In the genomic region with DNA sequence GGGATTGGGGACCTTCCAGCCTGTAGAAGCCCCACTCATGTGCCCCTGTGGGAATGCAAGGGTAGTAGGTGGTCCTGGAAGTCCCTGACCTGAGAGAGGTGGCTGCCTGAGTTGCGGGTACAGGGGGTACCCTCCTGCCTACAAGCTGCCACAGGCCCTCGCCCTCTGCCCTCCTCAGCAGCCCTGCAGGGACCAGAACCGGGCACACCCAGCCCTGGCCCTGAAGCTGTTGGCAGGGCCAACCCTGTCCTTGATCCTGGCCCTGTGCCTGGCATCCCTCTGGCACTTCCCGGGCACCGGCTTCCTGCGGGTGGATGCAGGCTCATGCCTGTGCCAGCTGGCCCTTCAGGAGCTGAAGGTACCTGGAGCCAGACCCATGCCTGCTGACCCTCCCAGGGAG, we compare ENCODE assay signal across 30 cellular contexts. TPM values are rescaled to one million over a fixed set of nuclear protein-coding genes. Genes with fewer than 3 reads are reported as not detected.
A peak's percentile ranks its signal among the peaks of the same experiment; 100 is the strongest.
DNase-seq lines count a peak whose midpoint lies in the region; ATAC-seq and TF ChIP-seq lines count a peak whose summit lies in the region.
"Had no signal": no experiment of that assay in that cellular context is flagged by ENCODE, and none has a peak within 500 bp of the region (broad histone marks: within the 10 kb centered on the region; RNA-seq: fewer than 3 reads in every experiment).

No MANE protein-coding gene starts in this region.

- no peak overlapping the region for H2AFZ ChIP-seq in mammary epithelial cell (ENCODE audit: low read depth, low read length)
- H2AFZ ChIP-seq: PC-9 had no signal

- H3K4me2 ChIP-seq in mammary epithelial cell (ENCODE audit: insufficient read depth, low read depth, low read length): no peak overlapping the region
- H3K4me2 ChIP-seq: PC-9, smooth muscle cell had no signal

- no peak overlapping the region for H3K27ac Mint-ChIP-seq in MCF 10A (ENCODE audit: low read depth, unreplicated experiment)
- no peak overlapping the region for H3K27ac Mint-ChIP-seq in osteocyte (ENCODE audit: unreplicated experiment)
- H3K27ac Mint-ChIP-seq: activated naive CD4-positive, alpha-beta T cell treated with anti-CD3 and anti-CD28 coated beads, Interleukin-2, amount 50 U/mL, for 72 hours; activated T-helper 1 cell treated with anti-CD3 and anti-CD28 coated beads, Interleukin-12 subunit alpha, Interleukin-12 subunit beta, Interleukin-2, Interleukin-4 antibody, amounts not matched to agents 30 ng/mL and 10 ng/mL and 1 ng/mL, durations not matched to agents 14 hours and 24 hours and 36 hours; effector memory CD8-positive, alpha-beta T cell; mesothelial cell of epicardium; nephron; stimulated activated naive CD8-positive, alpha-beta T cell treated with anti-CD3 and anti-CD28 coated beads, Interleukin-15, Interleukin-2, amounts not matched to agents 100 ng/mL and 50 ng/mL, for 24 hours had no signal

- CTCF ChIA-PET in MCF 10A (lab: Yijun Ruan, JAX): interaction anchor here (0.6 to 2.0 kb wide), 2 partner anchors 45 to 53 kb away, joined by 3 to 10 read pairs; no protein-coding TSS in a partner anchor
- CTCF ChIA-PET in mammary epithelial cell (lab: Charles Lee; ENCODE audit: low non-redundant PET): no interaction called here

- H3K4me3 Mint-ChIP-seq in MCF 10A (ENCODE audit: unreplicated experiment) (no peak overlapping the region), osteocyte (ENCODE audit: unreplicated experiment) (no peak overlapping the region)
- H3K4me3 Mint-ChIP-seq: activated T-helper 1 cell treated with anti-CD3 and anti-CD28 coated beads, Interleukin-12 subunit alpha, Interleukin-12 subunit beta, Interleukin-2, Interleukin-4 antibody, amounts not matched to agents 30 ng/mL and 10 ng/mL and 1 ng/mL, durations not matched to agents 14 hours and 24 hours and 36 hours; effector memory CD8-positive, alpha-beta T cell; mesothelial cell of epicardium; nephron; stimulated activated naive CD8-positive, alpha-beta T cell treated with anti-CD3 and anti-CD28 coated beads, Interleukin-15, Interleukin-2, amounts not matched to agents 100 ng/mL and 50 ng/mL, for 24 hours had no signal

- no peak overlapping the region for H3K9ac ChIP-seq in mammary epithelial cell (ENCODE audit: insufficient read depth, low read length)

- H4K20me1 ChIP-seq in mammary epithelial cell (ENCODE audit: insufficient read depth, low read length): no peaks in the 10 kb centered on the region

- POLR2A ChIA-PET in MCF 10A (lab: Yijun Ruan, JAX): no interaction called here

- DNase-seq in MCF 10A (ENCODE audit: unreplicated experiment): peak; percentile 54
- DNase-seq in mammary epithelial cell: no peak
- peak; percentile 69 for DNase-seq in left ventricle myocardium superior
- peak; percentile 73 for DNase-seq in osteocyte (ENCODE audit: extremely low spot score, unreplicated experiment)
- DNase-seq in upper lobe of right lung: peak; percentile 60
- no peak for DNase-seq in ecto neural progenitor cell (ENCODE audit: low spot score)
- no peak for DNase-seq in Ammon's horn (ENCODE audit: low spot score)
- DNase-seq in COLO829 (ENCODE audit: low spot score): no peak
- DNase-seq: activated CD4-positive, alpha-beta T cell treated with anti-CD3 and anti-CD28 coated beads for 1 hour; BE2C; COR-L47; DMS79 treated with DMSO at 0.1 percent for 48 hours; effector memory CD8-positive, alpha-beta T cell; esophagus squamous epithelium; islet precursor cell; Karpas-422; NCI-H1694 treated with DMSO at 0.1 percent for 48 hours; NCI-H345; PC-9; SJCRH30; stimulated activated CD4-positive, alpha-beta T cell treated with anti-CD3 and anti-CD28 coated beads, Interleukin-4, amount 100 ng/mL, for 4 hours; T-helper 1 cell had no signal

- H3K4me1 Mint-ChIP-seq in MCF 10A (ENCODE audit: insufficient read depth, unreplicated experiment) (no peaks in the 10 kb centered on the region), osteocyte (ENCODE audit: unreplicated experiment) (peaks cover 2% of the 10 kb centered on the region)

- intact Hi-C loops in MCF 10A (cut with micrococcal nuclease) (no loop called here), mammary epithelial cell (cut with micrococcal nuclease) (no loop called here), left ventricle myocardium superior (cut with micrococcal nuclease) (no loop called here), upper lobe of right lung (cut with DNase I) (no loop called here)

- H3K9me3 Mint-ChIP-seq in MCF 10A (ENCODE audit: unreplicated experiment) (no peaks in the 10 kb centered on the region), osteocyte (ENCODE audit: unreplicated experiment) (no peaks in the 10 kb centered on the region)
- H3K9me3 Mint-ChIP-seq: activated naive CD4-positive, alpha-beta T cell treated with anti-CD3 and anti-CD28 coated beads, Interleukin-2, amount 50 U/mL, for 72 hours; activated T-helper 1 cell treated with anti-CD3 and anti-CD28 coated beads, Interleukin-12 subunit alpha, Interleukin-12 subunit beta, Interleukin-2, Interleukin-4 antibody, amounts not matched to agents 30 ng/mL and 10 ng/mL and 1 ng/mL, durations not matched to agents 14 hours and 24 hours and 36 hours; effector memory CD8-positive, alpha-beta T cell; mesothelial cell of epicardium; nephron; stimulated activated naive CD8-positive, alpha-beta T cell treated with anti-CD3 and anti-CD28 coated beads, Interleukin-15, Interleukin-2, amounts not matched to agents 100 ng/mL and 50 ng/mL, for 24 hours had no signal

- in situ Hi-C loops in mammary epithelial cell (cut with MboI; ENCODE audit: low sequenced_read_pairs in 2 of 2): no loop called here

- H3K4me1 ChIP-seq in mammary epithelial cell (ENCODE audit: insufficient read depth, low read length): peaks cover 4% of the 10 kb centered on the region
- no peaks in the 10 kb centered on the region for H3K4me1 ChIP-seq in upper lobe of right lung
- H3K4me1 ChIP-seq: SJCRH30 had no signal

- ATAC-seq in left ventricle myocardium superior (peak; percentile 90), upper lobe of right lung (no peak)
- ATAC-seq: activated naive CD4-positive, alpha-beta T cell treated with anti-CD3 and anti-CD28 coated beads, Interleukin-2, amount 50 U/mL, for 72 hours; effector memory CD8-positive, alpha-beta T cell; gastroesophageal sphincter; GM12878 had no signal

- H3K27me3 ChIP-seq in mammary epithelial cell (ENCODE audit: insufficient read depth, low read length) (no peaks in the 10 kb centered on the region), upper lobe of right lung (no peaks in the 10 kb centered on the region)
- H3K27me3 ChIP-seq: BE2C, gastroesophageal sphincter had no signal

- no peaks in the 10 kb centered on the region for H3K36me3 ChIP-seq in mammary epithelial cell (ENCODE audit: insufficient read depth, low read length)
- H3K36me3 ChIP-seq in upper lobe of right lung: no peaks in the 10 kb centered on the region
- H3K36me3 ChIP-seq: BE2C, esophagus squamous epithelium, gastroesophageal sphincter, SJCRH30 had no signal

- no peak overlapping the region for H3K27ac ChIP-seq in mammary epithelial cell (ENCODE audit: insufficient read depth, low read depth, low read length)
- H3K27ac ChIP-seq in upper lobe of right lung: no peak overlapping the region
- H3K27ac ChIP-seq: esophagus squamous epithelium, gastroesophageal sphincter, PC-9, SJCRH30 had no signal

- dilution Hi-C loops in mammary epithelial cell (cut with HindIII; ENCODE audit: low sequenced_read_pairs): no loop called here

- H3K4me3 ChIP-seq in mammary epithelial cell (replicated peaks in 1 of 3; ENCODE audit: insufficient read depth in 1 of 3, low read depth in 2 of 3, low read length in 3 of 3) (no peak overlapping the region), upper lobe of right lung (no peak overlapping the region)
- H3K4me3 ChIP-seq: esophagus squamous epithelium, gastroesophageal sphincter, GM12878, PC-9, SJCRH30, smooth muscle cell had no signal

- H3K36me3 Mint-ChIP-seq in MCF 10A (ENCODE audit: insufficient read depth, unreplicated experiment) (no peaks in the 10 kb centered on the region), osteocyte (ENCODE audit: unreplicated experiment) (no peaks in the 10 kb centered on the region)
- H3K36me3 Mint-ChIP-seq: activated naive CD4-positive, alpha-beta T cell treated with anti-CD3 and anti-CD28 coated beads, Interleukin-2, amount 50 U/mL, for 72 hours; mesothelial cell of epicardium had no signal

- 0% methylated on average over 3 of the region's 6 CpGs for WGBS in mammary epithelial cell (ENCODE audit: low coverage, missing lambda C conversion rate)

- H3K27me3 Mint-ChIP-seq in MCF 10A (ENCODE audit: insufficient read depth, unreplicated experiment) (peaks cover 14% of the 10 kb centered on the region), osteocyte (ENCODE audit: unreplicated experiment) (peaks cover 3% of the 10 kb centered on the region)

- no peaks in the 10 kb centered on the region for H3K79me2 ChIP-seq in mammary epithelial cell (ENCODE audit: insufficient read depth, low read length)

- BruUV-seq in MCF 10A (replicated peaks; lab: Mats Ljungman, UMichigan): no TSS peak
- no TSS peak for BruUV-seq in mammary epithelial cell (replicated peaks; lab: Mats Ljungman, UMichigan)

- TF ChIP-seq CTCF in MCF 10A (IDR thresholded peaks at IDR 0.05; ENCODE audit: unreplicated experiment): no peak
- TF ChIP-seq CTCF in mammary epithelial cell (conservative IDR thresholded peaks at IDR 0.05 in 1 of 2, IDR thresholded peaks at IDR 0.05 in 1 of 2; ENCODE audit: extremely low read depth in 1 of 2, insufficient read depth in 1 of 2, low read depth in 1 of 2, low read length in 2 of 2): no peak
- no peak for TF ChIP-seq CTCF in osteocyte (IDR thresholded peaks at IDR 0.05)
- no peak for TF ChIP-seq CTCF in upper lobe of right lung (IDR thresholded peaks at IDR 0.05)

- H3K9me3 ChIP-seq in mammary epithelial cell (replicated peaks; ENCODE audit: insufficient read depth, low read length) (no peaks in the 10 kb centered on the region), upper lobe of right lung (no peaks in the 10 kb centered on the region)
- H3K9me3 ChIP-seq: BE2C, esophagus squamous epithelium, gastroesophageal sphincter, SJCRH30 had no signal

RNA-seq across cellular contexts. Expression of a gene that starts 54.9 kb away (rescaled TPM):
- total RNA-seq in MCF 10A (2022) (not detected in 2 replicates), mammary epithelial cell (under 1 TPM in 1 of 2 donors, not detected in 1; 0.50 TPM), left ventricle myocardium superior (29.0 TPM), osteocyte (13.3 and 13.5 TPM in 2 replicates), upper lobe of right lung (231 TPM)
- not detected for polyA plus RNA-seq in mammary epithelial cell
- not detected for polyA minus RNA-seq in mammary epithelial cell
- total RNA-seq: activated naive CD4-positive, alpha-beta T cell treated with anti-CD3 and anti-CD28 coated beads, Interleukin-2, amount 50 U/mL, for 72 hours; activated T-helper 1 cell treated with anti-CD3 and anti-CD28 coated beads, Interleukin-12 subunit alpha, Interleukin-12 subunit beta, Interleukin-2, Interleukin-4 antibody, amounts not matched to agents 30 ng/mL and 10 ng/mL and 1 ng/mL, durations not matched to agents 14 hours and 24 hours and 36 hours had no signal
- polyA plus RNA-seq: smooth muscle cell had no signal

Comparison
In these comparisons a context has a peak if more than half of its experiments do, and no peak if none do; other contexts are left out.
1. DNase-seq: peak in MCF 10A (single experiment), left ventricle myocardium superior (single experiment), osteocyte (single experiment) and upper lobe of right lung (single experiment); none in mammary epithelial cell (single experiment), ecto neural progenitor cell (single experiment), Ammon's horn (single experiment) and COLO829 (single experiment).